ENCODE assay signal across 9 cellular contexts in genomic region chr15:41429003-41429890, GRCh38. TPM values are rescaled to one million over a fixed set of nuclear protein-coding genes. Genes with fewer than 3 reads are reported as not detected.
DNase-seq lines count a peak whose midpoint lies in the region; ATAC-seq, FAIRE-seq and TF ChIP-seq lines count a peak whose summit lies in the region.
"Had no signal": no experiment of that assay in that cellular context is flagged by ENCODE, and none has a peak within 500 bp of the region (broad histone marks: within the 10 kb centered on the region; RNA-seq: fewer than 3 reads in every experiment).

No MANE protein-coding gene starts in this region.

- WGBS in small intestine, 3 donors = 33 to 58% (median 38%) methylated on average over 10 of the region's 10 CpGs
- 97% methylated on average over 10 of the region's 10 CpGs for WGBS in HepG2 (ENCODE audit: low lambda C conversion rate)

- POLR2A ChIA-PET in HepG2 (lab: Yijun Ruan, JAX) = no interaction called here

- no peak for TF ChIP-seq RAD21 in HepG2 (CRISPR knock-in tag; IDR thresholded peaks at IDR 0.05)

- peaks cover 0 to 3% of the 10 kb centered on the region in 2 donors for H3K4me1 ChIP-seq in small intestine (ENCODE audit: control insufficient read depth in 2 of 2, insufficient read depth in 1 of 2, low read depth in 1 of 2, low read length in 1 of 2)
- H3K4me1 ChIP-seq in HepG2 (ENCODE audit: insufficient read depth, low read length) = 0 out of 2 replicates have a peak, but pooled peaks cover 1% of the 10 kb centered on the region

- TF ChIP-seq EP300 in HepG2 (IDR thresholded peaks at IDR 0.05; ENCODE audit: low read depth in 2 of 2, low read length in 2 of 2) (no peak), HepG2 (CRISPR knock-in tag; IDR thresholded peaks at IDR 0.05; ENCODE audit: borderline replicate concordance) (no peak)

- TF ChIP-seq POLR2A in HepG2 (IDR thresholded peaks at IDR 0.05; ENCODE audit: insufficient read depth in 1 of 2, low read depth in 2 of 2, low read length in 2 of 2) = no peak

- H3K4me3 Mint-ChIP-seq in activated T-cell treated with anti-CD3 and anti-CD28 coated beads, Interleukin-2, amount 50 U/mL, for 72 hours = peak overlapping the region; percentile 42 to 71

- no peak overlapping the region for H3K4me3 ChIP-seq in small intestine (ENCODE audit: low read depth in 1 of 2, low read length in 2 of 2)
- no peak overlapping the region for H3K4me3 ChIP-seq in HepG2 (replicated peaks in 1 of 3; ENCODE audit: insufficient read depth in 1 of 3, low read depth in 2 of 3, low read length in 3 of 3)
- H3K4me3 ChIP-seq: lung had no signal

- H3K9ac ChIP-seq in HepG2 (ENCODE audit: insufficient read depth, low read depth, low read length) = no peak overlapping the region

- CTCF ChIA-PET in HepG2 (lab: Yijun Ruan, JAX; ENCODE audit: low intra/inter-chr PET ratio, low total read pairs) = no interaction called here

- H3K27ac Mint-ChIP-seq in activated T-cell treated with anti-CD3 and anti-CD28 coated beads, Interleukin-2, amount 50 U/mL, for 72 hours = peak overlapping the region; percentile 87

- H3K4me1 Mint-ChIP-seq in activated T-cell treated with anti-CD3 and anti-CD28 coated beads, Interleukin-2, amount 50 U/mL, for 72 hours (ENCODE audit: low read depth) = peaks cover 36% of the 10 kb centered on the region

- H4K20me1 ChIP-seq in HepG2 (ENCODE audit: insufficient read depth, low read length) = no peaks in the 10 kb centered on the region

- peaks cover 24% of the 10 kb centered on the region for H3K79me2 ChIP-seq in HepG2 (ENCODE audit: insufficient read depth, low read length)

- H3K27me3 ChIP-seq in small intestine (ENCODE audit: control insufficient read depth in 2 of 2, insufficient read depth in 2 of 2, low read length in 2 of 2) (no peaks in the 10 kb centered on the region), HepG2 (ENCODE audit: control insufficient read depth in 1 of 2, insufficient read depth in 2 of 2, low read length in 2 of 2) (no peaks in the 10 kb centered on the region)

- intact Hi-C loops in HepG2 (cut with micrococcal nuclease; ENCODE audit: unreplicated experiment) = no loop called here

- H2AFZ ChIP-seq in HepG2 (ENCODE audit: low read length) = no peak overlapping the region

- peaks cover 0 to 2% of the 10 kb centered on the region in 2 donors for H3K9me3 Mint-ChIP-seq in activated T-cell treated with anti-CD3 and anti-CD28 coated beads, Interleukin-2, amount 50 U/mL, for 72 hours

- H3K9me3 ChIP-seq in small intestine (ENCODE audit: control insufficient read depth, low read depth) (no peaks in the 10 kb centered on the region), HepG2 (ENCODE audit: low read length) (no peaks in the 10 kb centered on the region)

- FAIRE-seq in small intestine (lab: Jason Lieb, UNC) (no peak), HepG2 (lab: Jason Lieb, UNC) (no peak)
- FAIRE-seq: bronchial epithelial cell had no signal

- no TSS peak for BruUV-seq in HepG2 (replicated peaks; lab: Mats Ljungman, UMichigan)

- peaks cover under 1 to 5% of the 10 kb centered on the region in 2 donors for H3K36me3 Mint-ChIP-seq in activated T-cell treated with anti-CD3 and anti-CD28 coated beads, Interleukin-2, amount 50 U/mL, for 72 hours (ENCODE audit: insufficient read depth in 2 of 2)

- in situ Hi-C loops in HepG2 (cut with HindIII; ENCODE audit: extremely low pct_ligation_motif_present, low pct_unique_long_range_greater_than_20kb) = no loop called here

- TF ChIP-seq CTCF in HepG2 (CRISPR knock-in tag; IDR thresholded peaks at IDR 0.05) = no peak

- DNase-seq in GM19238 (ENCODE audit: insufficient read length, low spot score) = peak; percentile 46
- DNase-seq in activated T-cell treated with anti-CD3 and anti-CD28 coated beads, Interleukin-2, amount 50 U/mL, for 72 hours = peak; percentile 21 to 26
- peak; percentile 59 for DNase-seq in small intestine
- no peak for DNase-seq in hippocampal formation (lab: John Stamatoyannopoulos, UW)
- no peak for DNase-seq in HepG2 (ENCODE audit: low spot score)
- no peak for DNase-seq in COR-L47 (lab: John Stamatoyannopoulos, UW)

- H3K4me2 ChIP-seq in HepG2 (ENCODE audit: low read depth, low read length) = no peak overlapping the region

- H3K27ac ChIP-seq in small intestine (ENCODE audit: low read depth in 1 of 2, low read length in 1 of 2) = peak overlapping the region; percentile 57 to 80
- no peak overlapping the region for H3K27ac ChIP-seq in HepG2 (ENCODE audit: extremely low read length, insufficient read depth, low read length)

- ATAC-seq in HG02938 (IDR thresholded peaks at IDR 0.05; ENCODE audit: unreplicated experiment) (peak; percentile 70), HepG2 (no peak)
- ATAC-seq in activated T-cell treated with anti-CD3 and anti-CD28 coated beads, Interleukin-2, amount 50 U/mL, for 72 hours (replicated peaks in 1 of 2) = peak; percentile 90 to 94

- H3K27me3 Mint-ChIP-seq in activated T-cell treated with anti-CD3 and anti-CD28 coated beads, Interleukin-2, amount 50 U/mL, for 72 hours (ENCODE audit: low read depth) = no peaks in the 10 kb centered on the region

- H3K36me3 ChIP-seq in small intestine (ENCODE audit: control insufficient read depth in 2 of 2, insufficient read depth in 2 of 2, low read length in 2 of 2) = no peaks in the 10 kb centered on the region
- H3K36me3 ChIP-seq in HepG2 (replicated peaks in 1 of 2; ENCODE audit: control insufficient read depth in 1 of 2, insufficient read depth in 2 of 2, low read length in 2 of 2) = peaks cover 1 to 7% of the 10 kb centered on the region in 2 experiments; a peak in 2 of 5 replicates

TF ChIP-seq in HepG2, 621 proteins besides CTCF, POLR2A, EP300 and RAD21:
- no peak for TF ChIP-seq SSRP1 (CRISPR knock-in tag; IDR thresholded peaks at IDR 0.05)
- TF ChIP-seq ARNTL (CRISPR knock-in tag; IDR thresholded peaks at IDR 0.05) = no peak
- TF ChIP-seq ZBTB1 (CRISPR knock-in tag; IDR thresholded peaks at IDR 0.05; ENCODE audit: borderline replicate concordance) = no peak
- TF ChIP-seq TBX2 (CRISPR knock-in tag; IDR thresholded peaks at IDR 0.05; ENCODE audit: borderline replicate concordance) = no peak

RNA-seq across cellular contexts. Expression of gene RTF1, which starts 12.4 kb away (rescaled TPM):
- 10 to 100 TPM; 33.5 to 35.9 TPM for total RNA-seq in activated T-cell treated with anti-CD3 and anti-CD28 coated beads, Interleukin-2, amount 50 U/mL, for 72 hours
- polyA plus RNA-seq in small intestine = 10 to 100 TPM; 18.0 to 25.7 (median 24.4) TPM
- 17.9 and 22.0 TPM in 2 replicates for total RNA-seq in HepG2 (2016; rRNA removed; fragmentation: Illumina TruSeq; extraction: Trizol)
- 10.3 and 10.6 TPM in 2 replicates for total RNA-seq in HepG2 (2016; cell fraction: cytosol; rRNA removed; fragmentation: Illumina TruSeq; extraction: Trizol; ENCODE audit: low read depth)
- 19.3 and 20.7 TPM in 2 replicates for total RNA-seq in HepG2 (2016; cell fraction: insoluble cytoplasmic fraction; rRNA removed; fragmentation: Illumina TruSeq; extraction: Trizol)
- 7.2 and 8.9 TPM in 2 replicates for total RNA-seq in HepG2 (2016; cell fraction: membrane; rRNA removed; fragmentation: Illumina TruSeq; extraction: Trizol)
- 16.0 and 18.0 TPM in 2 replicates for total RNA-seq in HepG2 (2016; cell fraction: nucleus; rRNA removed; fragmentation: Illumina TruSeq; extraction: Trizol)
- polyA plus RNA-seq in HepG2 (2011; rRNA removed) = 13.6 and 13.9 TPM in 2 replicates
- 7.8 and 10.1 TPM in 2 replicates for polyA plus RNA-seq in HepG2 (2011; cell fraction: cytosol; rRNA removed)
- polyA plus RNA-seq in HepG2 (2011; cell fraction: nucleus; rRNA removed) = 6.0 and 10.8 TPM in 2 replicates
- 10.5 and 14.7 TPM in 2 replicates for polyA plus RNA-seq in HepG2 (2012)
- 0.95 and 1.3 TPM in 2 replicates for polyA plus RNA-seq in HepG2 (2016; cell fraction: cytosol; fragmentation: Illumina TruSeq; extraction: Trizol; ENCODE audit: low read depth)
- 26.5 and 29.3 TPM in 2 replicates for polyA plus RNA-seq in HepG2 (2016; cell fraction: insoluble cytoplasmic fraction; fragmentation: Illumina TruSeq; extraction: Trizol; ENCODE audit: low read depth)
- polyA plus RNA-seq in HepG2 (2016; cell fraction: membrane; fragmentation: Illumina TruSeq; extraction: Trizol; ENCODE audit: low read depth) = 3.7 and 5.0 TPM in 2 replicates
- 26.0 and 36.3 TPM in 2 replicates for polyA plus RNA-seq in HepG2 (2016; cell fraction: nucleus; fragmentation: Illumina TruSeq; extraction: Trizol; ENCODE audit: insufficient read depth, low read depth)
- polyA minus RNA-seq in HepG2 (2011; rRNA and poly(A)+ RNA removed; ENCODE audit: low replicate concordance) = 8.0 and 26.1 TPM in 2 replicates
- 10.1 and 12.2 TPM in 2 replicates for polyA minus RNA-seq in HepG2 (2011; cell fraction: cytosol; rRNA and poly(A)+ RNA removed)
- polyA minus RNA-seq in HepG2 (2011; cell fraction: nucleus; rRNA and poly(A)+ RNA removed) = 13.1 and 14.5 TPM in 2 replicates

RNA-seq across cellular contexts. Expression of gene NDUFAF1, which starts 27.0 kb away (rescaled TPM):
- total RNA-seq in activated T-cell treated with anti-CD3 and anti-CD28 coated beads, Interleukin-2, amount 50 U/mL, for 72 hours = 10 to 100 TPM; 14.3 to 19.9 TPM
- polyA plus RNA-seq in small intestine = 10 to 100 TPM; 19.7 to 31.1 (median 21.9) TPM
- total RNA-seq in HepG2 (2016; rRNA removed; fragmentation: Illumina TruSeq; extraction: Trizol) = 16.9 and 23.1 TPM in 2 replicates
- total RNA-seq in HepG2 (2016; cell fraction: cytosol; rRNA removed; fragmentation: Illumina TruSeq; extraction: Trizol; ENCODE audit: low read depth) = 2.5 and 2.7 TPM in 2 replicates
- total RNA-seq in HepG2 (2016; cell fraction: insoluble cytoplasmic fraction; rRNA removed; fragmentation: Illumina TruSeq; extraction: Trizol) = 16.2 and 21.9 TPM in 2 replicates
- total RNA-seq in HepG2 (2016; cell fraction: membrane; rRNA removed; fragmentation: Illumina TruSeq; extraction: Trizol) = 4.9 and 6.7 TPM in 2 replicates
- 7.0 and 7.1 TPM in 2 replicates for total RNA-seq in HepG2 (2016; cell fraction: nucleus; rRNA removed; fragmentation: Illumina TruSeq; extraction: Trizol)
- polyA plus RNA-seq in HepG2 (2011; rRNA removed) = 5.4 and 7.4 TPM in 2 replicates
- polyA plus RNA-seq in HepG2 (2011; cell fraction: cytosol; rRNA removed) = 4.2 and 4.9 TPM in 2 replicates
- 1.6 and 2.9 TPM in 2 replicates for polyA plus RNA-seq in HepG2 (2011; cell fraction: nucleus; rRNA removed)
- 5.6 and 8.5 TPM in 2 replicates for polyA plus RNA-seq in HepG2 (2012)
- 3.0 and 3.1 TPM in 2 replicates for polyA plus RNA-seq in HepG2 (2016; cell fraction: cytosol; fragmentation: Illumina TruSeq; extraction: Trizol; ENCODE audit: low read depth)
- 19.3 and 21.4 TPM in 2 replicates for polyA plus RNA-seq in HepG2 (2016; cell fraction: insoluble cytoplasmic fraction; fragmentation: Illumina TruSeq; extraction: Trizol; ENCODE audit: low read depth)
- 3.6 and 3.8 TPM in 2 replicates for polyA plus RNA-seq in HepG2 (2016; cell fraction: membrane; fragmentation: Illumina TruSeq; extraction: Trizol; ENCODE audit: low read depth)
- 11.6 and 12.2 TPM in 2 replicates for polyA plus RNA-seq in HepG2 (2016; cell fraction: nucleus; fragmentation: Illumina TruSeq; extraction: Trizol; ENCODE audit: insufficient read depth, low read depth)
- polyA minus RNA-seq in HepG2 (2011; rRNA and poly(A)+ RNA removed; ENCODE audit: low replicate concordance) = 2.1 and 6.0 TPM in 2 replicates
- 2.3 and 3.2 TPM in 2 replicates for polyA minus RNA-seq in HepG2 (2011; cell fraction: cytosol; rRNA and poly(A)+ RNA removed)
- 4.1 and 4.5 TPM in 2 replicates for polyA minus RNA-seq in HepG2 (2011; cell fraction: nucleus; rRNA and poly(A)+ RNA removed)

Comparison
In these comparisons a context has a peak if more than half of its experiments do, and no peak if none do; other contexts are left out.
1. DNase-seq: peak in GM19238 (single experiment), activated T-cell treated with anti-CD3 and anti-CD28 coated beads, Interleukin-2, amount 50 U/mL, for 72 hours (2 of 2) and small intestine (single experiment); none in hippocampal formation (0 of 2), HepG2 (single experiment) and COR-L47 (single experiment).